In genomic region chr11:103887001-103887680, GRCh38 we compare ENCODE assay signal across 21 cellular contexts.
DNase-seq lines count a peak whose midpoint lies in the region; ATAC-seq and TF ChIP-seq lines count a peak whose summit lies in the region.
"Had no signal": no experiment of that assay in that cellular context is flagged by ENCODE, and none has a peak within 500 bp of the region (broad histone marks: within the 10 kb centered on the region; RNA-seq: fewer than 3 reads in every experiment).

No MANE protein-coding gene starts in this region.

- H3K4me3 ChIP-seq in SJCRH30 (peak overlapping the region; percentile 41), lower lobe of right lung (no peak overlapping the region)
- H3K4me3 ChIP-seq: A549, GM23248, K562, Peyer's patch, right lobe of liver had no signal

- DNase-seq in Right ventricle myocardium superior (no peak), cardiac septum (ENCODE audit: low spot score) (no peak), SJCRH30 (peak; percentile 66 to 82), lower lobe of right lung (no peak), NCI-H1092 (lab: John Stamatoyannopoulos, UW) (no peak), NOMO-1 (lab: John Stamatoyannopoulos, UW; ENCODE audit: unreplicated experiment in 2 of 2) (no peak)
- no peak for DNase-seq in activated CD8-positive, alpha-beta memory T cell treated with anti-CD3 and anti-CD28 coated beads, Interleukin-2, amount 50 U/mL, for 48 hours
- DNase-seq in stimulated activated CD8-positive, alpha-beta memory T cell treated with anti-CD3 and anti-CD28 coated beads, Interleukin-4, amount 100 ng/mL, for 48 hours = no peak
- DNase-seq: activated T-cell treated with anti-CD3 and anti-CD28 coated beads, Interleukin-2, amount 50 U/mL, for 24 hours; cerebellar nuclear complex; glutamatergic neuron; GM23248; kidney glomerular epithelial cell; NCI-H1436; Peyer's patch; right lobe of liver; stimulated activated CD4-positive, alpha-beta T cell treated with anti-CD3 and anti-CD28 coated beads, Interleukin-2, amount 100 ng/mL, for 48 hours; T-helper 1 cell had no signal

- TF ChIP-seq CTCF in lower lobe of right lung (IDR thresholded peaks at IDR 0.05) = no peak

- peaks cover 8% of the 10 kb centered on the region; the same call in 1 of the 2 replicates for H3K4me1 ChIP-seq in SJCRH30
- H3K4me1 ChIP-seq in lower lobe of right lung = no peaks in the 10 kb centered on the region
- H3K4me1 ChIP-seq: Peyer's patch, right lobe of liver had no signal

- ATAC-seq in Right ventricle myocardium superior (ENCODE audit: poor library complexity) = peak; percentile 71
- peak; percentile 43 to 50 for ATAC-seq in lower lobe of right lung
- ATAC-seq: A549; K562; natural killer cell treated with Interleukin-12 subunit alpha and Interleukin-12 subunit beta and Interleukin-15 and Interleukin-18, amount 100 ng/mL, for 72 hours; right lobe of liver had no signal

- intact Hi-C loops in Right ventricle myocardium superior (cut with DNase I) (no loop called here), cardiac septum (cut with DNase I) (no loop called here), lower lobe of right lung (cut with DNase I) (no loop called here)

- H3K36me3 ChIP-seq in SJCRH30 = no peaks in the 10 kb centered on the region
- no peaks in the 10 kb centered on the region for H3K36me3 ChIP-seq in lower lobe of right lung
- H3K36me3 ChIP-seq: Peyer's patch, right lobe of liver had no signal

- H3K9me3 ChIP-seq in SJCRH30 (replicated peaks) (no peaks in the 10 kb centered on the region), lower lobe of right lung (peaks cover 9% of the 10 kb centered on the region)
- H3K9me3 ChIP-seq: Peyer's patch, right lobe of liver had no signal

- H3K27ac ChIP-seq in SJCRH30 (peak overlapping the region; percentile 37), lower lobe of right lung (no peak overlapping the region)
- H3K27ac ChIP-seq: A549, GM23248, Peyer's patch, right lobe of liver had no signal

- H3K27me3 ChIP-seq in SJCRH30 (no peaks in the 10 kb centered on the region), lower lobe of right lung (ENCODE audit: low read depth) (no peaks in the 10 kb centered on the region)
- H3K27me3 ChIP-seq: Peyer's patch, right lobe of liver had no signal

Comparison
In these comparisons a context has a peak if more than half of its experiments do, and no peak if none do; other contexts are left out.
1. DNase-seq: peak in SJCRH30 (2 of 2); none in Right ventricle myocardium superior (single experiment), cardiac septum (single experiment), lower lobe of right lung (single experiment), activated CD8-positive, alpha-beta memory T cell treated with anti-CD3 and anti-CD28 coated beads, Interleukin-2, amount 50 U/mL, for 48 hours (single experiment), NCI-H1092 (single experiment), stimulated activated CD8-positive, alpha-beta memory T cell treated with anti-CD3 and anti-CD28 coated beads, Interleukin-4, amount 100 ng/mL, for 48 hours (single experiment) and NOMO-1 (0 of 2).